In genomic region chr3:41581700-41582099, GRCh38 we compare ENCODE assay signal across 14 cellular contexts.
DNase-seq lines count a peak whose midpoint lies in the region; ATAC-seq and TF ChIP-seq lines count a peak whose summit lies in the region.
"Had no signal": no experiment of that assay in that cellular context is flagged by ENCODE, and none has a peak within 500 bp of the region (broad histone marks: within the 10 kb centered on the region; RNA-seq: fewer than 3 reads in every experiment).

No MANE protein-coding gene starts in this region.

- H3K79me2 ChIP-seq in OCI-LY3 (ENCODE audit: low read length), result no peaks in the 10 kb centered on the region

- ATAC-seq in GM18505 (IDR thresholded peaks at IDR 0.05; ENCODE audit: unreplicated experiment) (peak; percentile 99), GM21367 (IDR thresholded peaks at IDR 0.05; ENCODE audit: unreplicated experiment) (peak; percentile 94), HG03060 (IDR thresholded peaks at IDR 0.05; ENCODE audit: low read depth, unreplicated experiment) (peak; percentile 98)
- ATAC-seq: HCT116 had no signal

- H3K4me1 ChIP-seq in OCI-LY3 (ENCODE audit: low read length), result peaks cover 26% of the 10 kb centered on the region

- H3K4me3 ChIP-seq in OCI-LY3 (ENCODE audit: low read length), result no peak overlapping the region
- H3K4me3 ChIP-seq: tibial nerve had no signal

- H3K36me3 ChIP-seq in OCI-LY3 (replicated peaks; ENCODE audit: low read depth, low read length), result peaks cover 6% of the 10 kb centered on the region
- H3K36me3 ChIP-seq: tibial nerve had no signal

- TF ChIP-seq CTCF in OCI-LY3 (IDR thresholded peaks at IDR 0.05; ENCODE audit: low read depth, low read length), result no peak

- H3K27me3 ChIP-seq in OCI-LY3 (ENCODE audit: low read depth, low read length), result peaks cover 28% of the 10 kb centered on the region
- H3K27me3 ChIP-seq: tibial nerve had no signal

- no peak for DNase-seq in stimulated activated naive CD4-positive, alpha-beta T cell (lab: John Stamatoyannopoulos, UW)
- DNase-seq in AG20443 (ENCODE audit: low spot score) (no peak), CD1c-positive myeloid dendritic cell (ENCODE audit: extremely low spot score) (no peak), NCI-H345 treated with DMSO at 0.1 percent for 48 hours (lab: John Stamatoyannopoulos, UW; ENCODE audit: unreplicated experiment) (no peak)
- DNase-seq: CD4-positive, CD25-positive, alpha-beta regulatory T cell; endodermal cell; NCI-H1092; stimulated activated CD4-positive, alpha-beta T cell treated with anti-CD3 and anti-CD28 coated beads, Interleukin-4, amount 100 ng/mL, for 1 hour had no signal

- H4K20me1 ChIP-seq in OCI-LY3 (ENCODE audit: insufficient read depth, low read length), result no peaks in the 10 kb centered on the region

- TF ChIP-seq POLR2A in GM18505 (IDR thresholded peaks at IDR 0.05; ENCODE audit: borderline replicate concordance, extremely low read depth, insufficient read depth, insufficient read length), result no peak

- peaks cover 17% of the 10 kb centered on the region; the same call in 1 of the 2 replicates for H3K9me3 ChIP-seq in OCI-LY3 (ENCODE audit: insufficient read depth, low read length)
- H3K9me3 ChIP-seq: tibial nerve had no signal

- no peak overlapping the region for H3K27ac ChIP-seq in OCI-LY3 (ENCODE audit: low read length)
- H3K27ac ChIP-seq: tibial nerve had no signal

- H3K9ac ChIP-seq in OCI-LY3 (ENCODE audit: low read length), result no peak overlapping the region

- peak overlapping the region; percentile 31 for H3K4me2 ChIP-seq in OCI-LY3 (ENCODE audit: low read length)

- no peak overlapping the region for H2AFZ ChIP-seq in OCI-LY3 (ENCODE audit: low read depth, low read length)
